In the genomic region with DNA sequence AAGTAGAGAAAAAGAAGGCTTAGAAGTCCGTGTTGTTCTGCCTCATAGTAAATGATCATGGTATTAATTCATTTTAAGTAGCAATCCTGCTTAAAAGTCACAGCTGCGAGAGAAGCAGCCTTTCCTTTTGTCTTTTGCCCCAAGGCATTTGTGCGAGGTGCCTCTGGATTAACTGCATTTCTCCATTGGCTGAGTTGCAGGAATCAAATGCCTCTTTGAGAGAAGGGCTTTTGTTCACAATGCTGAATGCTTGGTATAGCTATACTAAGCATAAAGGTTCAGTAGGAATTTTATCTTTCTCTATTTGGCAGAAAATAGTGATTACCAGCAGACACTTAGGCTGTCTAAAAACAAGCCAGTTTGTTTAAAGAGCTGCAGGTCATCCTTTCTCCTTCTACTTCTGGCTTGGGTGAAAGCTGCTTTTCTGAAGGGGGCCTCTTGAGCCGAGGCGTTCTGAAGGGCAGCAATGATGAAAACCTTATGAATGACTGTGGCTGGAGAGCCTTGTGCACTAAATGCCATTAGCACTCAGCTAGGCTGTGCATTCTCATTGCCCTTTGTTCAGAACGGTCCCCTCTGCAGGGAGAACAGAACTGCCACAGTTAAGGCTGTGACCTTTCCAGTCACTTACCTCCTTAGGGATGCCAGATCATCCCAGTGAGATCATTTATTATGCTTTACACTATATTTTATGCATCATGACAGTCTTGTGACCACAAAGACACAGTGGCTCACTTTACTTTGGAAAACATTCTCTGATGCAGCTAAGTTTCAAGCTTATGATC, we compare ENCODE assay signal across 1 cellular context.
TF ChIP-seq lines count a peak whose summit lies in the region.

No MANE protein-coding gene starts in this region.

TF ChIP-seq in IMR-90, 13 proteins besides CTCF, POLR2A, EP300 and RAD21:
- TF ChIP-seq MAZ (IDR thresholded peaks at IDR 0.05; ENCODE audit: borderline replicate concordance, low read depth, low read length) (no peak), MXI1 (IDR thresholded peaks at IDR 0.05; ENCODE audit: borderline replicate concordance, low read depth, low read length) (no peak), SMC3 (IDR thresholded peaks at IDR 0.05; ENCODE audit: low read depth, low read length) (no peak), BHLHE40 (IDR thresholded peaks at IDR 0.05; ENCODE audit: low read depth, low read length) (no peak), MAFK (IDR thresholded peaks at IDR 0.05; ENCODE audit: low read depth, low read length) (no peak), NFE2L2 (IDR thresholded peaks at IDR 0.05; ENCODE audit: low read depth, low read length) (no peak), CHD1 (IDR thresholded peaks at IDR 0.05; ENCODE audit: low read depth, low read length) (no peak), CEBPB (IDR thresholded peaks at IDR 0.05; ENCODE audit: low read depth, low read length) (no peak), RCOR1 (IDR thresholded peaks at IDR 0.05; ENCODE audit: insufficient replicate concordance, low read length) (no peak), FOS (IDR thresholded peaks at IDR 0.05; ENCODE audit: low read depth, low read length) (no peak), RFX5 (IDR thresholded peaks at IDR 0.05; ENCODE audit: low read depth, low read length) (no peak)
- TF ChIP-seq, protein P1, sequence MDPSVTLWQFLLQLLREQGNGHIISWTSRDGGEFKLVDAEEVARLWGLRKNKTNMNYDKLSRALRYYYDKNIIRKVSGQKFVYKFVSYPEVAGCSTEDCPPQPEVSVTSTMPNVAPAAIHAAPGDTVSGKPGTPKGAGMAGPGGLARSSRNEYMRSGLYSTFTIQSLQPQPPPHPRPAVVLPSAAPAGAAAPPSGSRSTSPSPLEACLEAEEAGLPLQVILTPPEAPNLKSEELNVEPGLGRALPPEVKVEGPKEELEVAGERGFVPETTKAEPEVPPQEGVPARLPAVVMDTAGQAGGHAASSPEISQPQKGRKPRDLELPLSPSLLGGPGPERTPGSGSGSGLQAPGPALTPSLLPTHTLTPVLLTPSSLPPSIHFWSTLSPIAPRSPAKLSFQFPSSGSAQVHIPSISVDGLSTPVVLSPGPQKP (IDR thresholded peaks at IDR 0.05; ENCODE audit: borderline replicate concordance, low read depth, low read length): no peak
- TF ChIP-seq, protein P2, sequence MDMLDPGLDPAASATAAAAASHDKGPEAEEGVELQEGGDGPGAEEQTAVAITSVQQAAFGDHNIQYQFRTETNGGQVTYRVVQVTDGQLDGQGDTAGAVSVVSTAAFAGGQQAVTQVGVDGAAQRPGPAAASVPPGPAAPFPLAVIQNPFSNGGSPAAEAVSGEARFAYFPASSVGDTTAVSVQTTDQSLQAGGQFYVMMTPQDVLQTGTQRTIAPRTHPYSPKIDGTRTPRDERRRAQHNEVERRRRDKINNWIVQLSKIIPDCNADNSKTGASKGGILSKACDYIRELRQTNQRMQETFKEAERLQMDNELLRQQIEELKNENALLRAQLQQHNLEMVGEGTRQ (IDR thresholded peaks at IDR 0.05; ENCODE audit: low read depth, low read length): no peak
